9 cellular contexts compared by ENCODE assay signal in genomic region chr22:30354644-30355043, GRCh38. TPM values are rescaled to one million over a fixed set of nuclear protein-coding genes. Genes with fewer than 3 reads are reported as not detected.
A peak's percentile ranks its signal among the peaks of the same experiment; 100 is the strongest.
DNase-seq lines count a peak whose midpoint lies in the region; ATAC-seq and TF ChIP-seq lines count a peak whose summit lies in the region.
"Had no signal": no experiment of that assay in that cellular context is flagged by ENCODE, and none has a peak within 500 bp of the region (broad histone marks: within the 10 kb centered on the region; RNA-seq: fewer than 3 reads in every experiment).

No MANE protein-coding gene starts in this region.

- H3K27me3 ChIP-seq in iPS-20b (ENCODE audit: insufficient read depth, low read length), result no peaks in the 10 kb centered on the region

- peaks cover 5% of the 10 kb centered on the region for H3K4me1 ChIP-seq in iPS-20b (ENCODE audit: insufficient read depth, low read length)

- no peak for TF ChIP-seq CTCF in WTC11 (IDR thresholded peaks at IDR 0.05)

- H3K4me3 Mint-ChIP-seq in activated T-cell treated with anti-CD3 and anti-CD28 coated beads, Interleukin-2, amount 50 U/mL, for 24 hours, result peak overlapping the region; percentile 96
- peak overlapping the region; percentile 95; the same call in 1 of the 2 replicates for H3K4me3 Mint-ChIP-seq in WTC11
- peak overlapping the region; percentile 50 to 77 for H3K4me3 Mint-ChIP-seq in stimulated activated naive CD8-positive, alpha-beta T cell treated with anti-CD3 and anti-CD28 coated beads, Interleukin-15, amount 100 ng/mL, for 72 hours

- POLR2A ChIA-PET in WTC11 (lab: Charles Lee), result no interaction called here

- peak overlapping the region; percentile 75 for H3K27ac Mint-ChIP-seq in activated T-cell treated with anti-CD3 and anti-CD28 coated beads, Interleukin-2, amount 50 U/mL, for 24 hours
- H3K27ac Mint-ChIP-seq in WTC11, result peak overlapping the region; percentile 74; the same call in 1 of the 2 replicates
- peak overlapping the region; percentile 51 to 91 for H3K27ac Mint-ChIP-seq in stimulated activated naive CD8-positive, alpha-beta T cell treated with anti-CD3 and anti-CD28 coated beads, Interleukin-15, amount 100 ng/mL, for 72 hours

- no peak overlapping the region for H3K4me3 ChIP-seq in iPS-20b (ENCODE audit: low read length)

- H3K27me3 Mint-ChIP-seq in activated T-cell treated with anti-CD3 and anti-CD28 coated beads, Interleukin-2, amount 50 U/mL, for 24 hours, result no peaks in the 10 kb centered on the region
- no peaks in the 10 kb centered on the region for H3K27me3 Mint-ChIP-seq in WTC11 (ENCODE audit: low read depth)
- peaks cover 7% of the 10 kb centered on the region for H3K27me3 Mint-ChIP-seq in stimulated activated naive CD8-positive, alpha-beta T cell treated with anti-CD3 and anti-CD28 coated beads, Interleukin-15, amount 100 ng/mL, for 72 hours

- ATAC-seq in WTC11 (no peak), esophagus mucosa (no peak)
- ATAC-seq in stimulated activated naive CD8-positive, alpha-beta T cell treated with anti-CD3 and anti-CD28 coated beads, Interleukin-15, amount 100 ng/mL, for 72 hours, result no peak

- TF ChIP-seq POLR2A in erythroblast (IDR thresholded peaks at IDR 0.05; ENCODE audit: low read length), result no peak

- peaks cover 65% of the 10 kb centered on the region for H3K4me1 Mint-ChIP-seq in activated T-cell treated with anti-CD3 and anti-CD28 coated beads, Interleukin-2, amount 50 U/mL, for 24 hours (ENCODE audit: low read depth)
- H3K4me1 Mint-ChIP-seq in WTC11, result peaks cover 20% of the 10 kb centered on the region
- peaks cover 68% of the 10 kb centered on the region for H3K4me1 Mint-ChIP-seq in stimulated activated naive CD8-positive, alpha-beta T cell treated with anti-CD3 and anti-CD28 coated beads, Interleukin-15, amount 100 ng/mL, for 72 hours

- peaks cover 67% of the 10 kb centered on the region for H3K36me3 Mint-ChIP-seq in activated T-cell treated with anti-CD3 and anti-CD28 coated beads, Interleukin-2, amount 50 U/mL, for 24 hours (ENCODE audit: low read depth)
- peaks cover 38% of the 10 kb centered on the region for H3K36me3 Mint-ChIP-seq in WTC11

- DNase-seq in activated T-cell treated with anti-CD3 and anti-CD28 coated beads, Interleukin-2, amount 50 U/mL, for 24 hours, result no peak
- DNase-seq in activated T-cell treated with anti-CD3 and anti-CD28 coated beads for 4 hours (no peak), WTC11 (ENCODE audit: low spot score) (no peak), erythroblast (lab: John Stamatoyannopoulos, UW) (no peak)
- no peak for DNase-seq in stimulated activated naive CD8-positive, alpha-beta T cell treated with anti-CD3 and anti-CD28 coated beads, Interleukin-15, amount 100 ng/mL, for 72 hours
- DNase-seq in stimulated activated naive CD4-positive, alpha-beta T cell (lab: John Stamatoyannopoulos, UW), result no peak
- DNase-seq: SHP77 treated with DMSO at 0.1 percent for 48 hours had no signal

- H3K27ac ChIP-seq in iPS-20b (ENCODE audit: low read length), result no peak overlapping the region

- H3K9me3 Mint-ChIP-seq in activated T-cell treated with anti-CD3 and anti-CD28 coated beads, Interleukin-2, amount 50 U/mL, for 24 hours, result no peaks in the 10 kb centered on the region
- H3K9me3 Mint-ChIP-seq in WTC11, result no peaks in the 10 kb centered on the region
- H3K9me3 Mint-ChIP-seq in stimulated activated naive CD8-positive, alpha-beta T cell treated with anti-CD3 and anti-CD28 coated beads, Interleukin-15, amount 100 ng/mL, for 72 hours, result no peaks in the 10 kb centered on the region

- 0 out of 2 replicates have a peak overlapping the region, but pooled peaks have one; percentile 35 for H3K9ac ChIP-seq in iPS-20b (ENCODE audit: low read depth, low read length)

- CTCF ChIA-PET in WTC11 (lab: Charles Lee), result no interaction called here

- no peaks in the 10 kb centered on the region for H3K9me3 ChIP-seq in iPS-20b (ENCODE audit: insufficient read depth, low read depth, low read length)

- H3K36me3 ChIP-seq in iPS-20b (ENCODE audit: insufficient read depth, low read depth, low read length), result peaks cover 46% of the 10 kb centered on the region

TF ChIP-seq in WTC11, 78 proteins besides CTCF, POLR2A, EP300 and RAD21:
- TF ChIP-seq ZBTB21 (CRISPR knock-in tag; IDR thresholded peaks at IDR 0.05; ENCODE audit: borderline replicate concordance) (no peak), CREB1 (CRISPR knock-in tag; IDR thresholded peaks at IDR 0.05) (no peak), ATF2 (CRISPR knock-in tag; IDR thresholded peaks at IDR 0.05; ENCODE audit: borderline replicate concordance, low read depth) (no peak)

RNA-seq across cellular contexts. Expression of gene SF3A1, which starts 2.0 kb away (rescaled TPM):
- total RNA-seq in WTC11 (2021), result 214 to 272 TPM (median 227 TPM) in 3 replicates
- 111 TPM for total RNA-seq in esophagus mucosa

RNA-seq across cellular contexts. Expression of gene CCDC157, which starts 2.2 kb away (rescaled TPM):
- total RNA-seq in WTC11 (2021) (3.8 to 6.5 TPM (median 4.2 TPM) in 3 replicates), esophagus mucosa (1.2 TPM)

RNA-seq across cellular contexts. Expression of gene TBC1D10A, which starts 27.9 kb away (rescaled TPM):
- total RNA-seq in WTC11 (2021) (7.5 to 11.1 TPM (median 9.6 TPM) in 3 replicates), esophagus mucosa (44.5 TPM)

RNA-seq across cellular contexts. Expression of gene RNF215, which starts 32.6 kb away (rescaled TPM):
- 25.4 to 28.6 TPM (median 27.6 TPM) in 3 replicates for total RNA-seq in WTC11 (2021)
- 4.8 TPM for total RNA-seq in esophagus mucosa

RNA-seq across cellular contexts. Expression of gene SEC14L2, which starts 42.2 kb away (rescaled TPM):
- 2.4 to 3.9 TPM (median 3.9 TPM) in 3 replicates for total RNA-seq in WTC11 (2021)
- total RNA-seq in esophagus mucosa, result 19.9 TPM
